8 cellular contexts compared by ENCODE assay signal in the genomic region with DNA sequence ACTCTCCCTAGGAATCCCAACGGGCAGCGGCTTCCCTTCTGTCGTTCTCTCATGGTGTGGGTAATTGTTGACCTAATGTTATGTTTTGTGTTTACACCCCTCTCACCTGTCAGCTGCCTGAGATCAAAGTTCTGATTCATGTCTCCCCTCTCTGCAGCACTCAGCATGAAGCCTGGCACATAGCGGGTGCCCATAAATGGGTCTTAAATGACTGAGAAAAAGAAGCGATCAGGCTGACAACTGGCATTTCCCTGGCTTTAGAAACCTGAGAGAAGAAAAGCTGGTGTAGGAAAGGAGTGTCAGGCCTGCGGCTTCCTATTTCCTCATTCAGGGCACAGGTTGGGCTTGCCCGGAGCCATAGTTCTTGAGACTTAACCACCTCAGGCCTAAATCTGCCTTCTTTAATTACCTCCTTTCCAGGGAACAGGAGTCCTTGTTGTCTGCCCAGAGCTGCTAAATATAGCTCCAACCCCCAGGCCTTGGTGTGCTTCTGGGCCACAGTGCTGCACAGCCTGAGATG. TPM values are rescaled to one million over a fixed set of nuclear protein-coding genes. Genes with fewer than 3 reads are reported as not detected.
DNase-seq lines count a peak whose midpoint lies in the region; ATAC-seq and TF ChIP-seq lines count a peak whose summit lies in the region.

No MANE protein-coding gene starts in this region.

- no peaks in the 10 kb centered on the region for H3K27me3 Mint-ChIP-seq in activated T-cell treated with anti-CD3 and anti-CD28 coated beads, Interleukin-2, amount 50 U/mL, for 72 hours (ENCODE audit: low read depth)
- no peaks in the 10 kb centered on the region for H3K27me3 Mint-ChIP-seq in activated naive CD8-positive, alpha-beta T cell treated with anti-CD3 and anti-CD28 coated beads, Interleukin-2, amount 10 ng/mL, durations not matched to agents 7 days and 5 days
- no peaks in the 10 kb centered on the region for H3K27me3 Mint-ChIP-seq in type B pancreatic cell

- POLR2A ChIA-PET in activated naive CD8-positive, alpha-beta T cell treated with anti-CD3 and anti-CD28 coated beads, Interleukin-2, amount 10 ng/mL, durations not matched to agents 7 days and 5 days (lab: Charles Lee): interaction anchor here (0.6 to 0.8 kb wide), 2 partner anchors 180 to 443 kb away, joined by 3 read pairs; no protein-coding TSS in a partner anchor

- H3K9me3 Mint-ChIP-seq in activated T-cell treated with anti-CD3 and anti-CD28 coated beads, Interleukin-2, amount 50 U/mL, for 72 hours: no peaks in the 10 kb centered on the region
- no peaks in the 10 kb centered on the region for H3K9me3 Mint-ChIP-seq in activated naive CD8-positive, alpha-beta T cell treated with anti-CD3 and anti-CD28 coated beads, Interleukin-2, amount 10 ng/mL, durations not matched to agents 7 days and 5 days
- H3K9me3 Mint-ChIP-seq in type B pancreatic cell: no peaks in the 10 kb centered on the region

- no peak overlapping the region for H3K27ac Mint-ChIP-seq in activated T-cell treated with anti-CD3 and anti-CD28 coated beads, Interleukin-2, amount 50 U/mL, for 72 hours
- peak overlapping the region; percentile 19 for H3K27ac Mint-ChIP-seq in activated naive CD8-positive, alpha-beta T cell treated with anti-CD3 and anti-CD28 coated beads, Interleukin-2, amount 10 ng/mL, durations not matched to agents 7 days and 5 days
- H3K27ac Mint-ChIP-seq in type B pancreatic cell: peak overlapping the region; percentile 81

- no peak for TF ChIP-seq CTCF in type B pancreatic cell (conservative IDR thresholded peaks at IDR 0.05)

- H3K4me1 Mint-ChIP-seq in activated T-cell treated with anti-CD3 and anti-CD28 coated beads, Interleukin-2, amount 50 U/mL, for 72 hours (ENCODE audit: low read depth): peaks cover 41% of the 10 kb centered on the region
- peaks cover 28% of the 10 kb centered on the region for H3K4me1 Mint-ChIP-seq in activated naive CD8-positive, alpha-beta T cell treated with anti-CD3 and anti-CD28 coated beads, Interleukin-2, amount 10 ng/mL, durations not matched to agents 7 days and 5 days
- H3K4me1 Mint-ChIP-seq in type B pancreatic cell (ENCODE audit: unreplicated experiment): peaks cover 26% of the 10 kb centered on the region

- peak in 1 of 2 donors; percentile 9 for DNase-seq in activated T-cell treated with anti-CD3 and anti-CD28 coated beads, Interleukin-2, amount 50 U/mL, for 72 hours
- no peak for DNase-seq in activated T-cell treated with anti-CD3 and anti-CD28 coated beads, Interleukin-2, amount 50 U/mL, for 1 hour
- no peak for DNase-seq in activated naive CD8-positive, alpha-beta T cell treated with anti-CD3 and anti-CD28 coated beads, Interleukin-2, amount 10 ng/mL, durations not matched to agents 7 days and 5 days
- peak in 1 of 2 donors; percentile 52 for DNase-seq in left colon
- no peak for DNase-seq in type B pancreatic cell (ENCODE audit: extremely low spot score, unreplicated experiment)
- DNase-seq in NCI-H1694 treated with DMSO at 0.1 percent for 48 hours (lab: John Stamatoyannopoulos, UW): no peak
- DNase-seq in activated CD4-positive, CD25-positive, alpha-beta regulatory T cell treated with anti-CD3 and anti-CD28 coated beads, Interleukin-2, amount 50 U/mL, for 72 hours: no peak

- peak overlapping the region in 1 of 2 donors; percentile 9 for H3K4me3 Mint-ChIP-seq in activated T-cell treated with anti-CD3 and anti-CD28 coated beads, Interleukin-2, amount 50 U/mL, for 72 hours
- H3K4me3 Mint-ChIP-seq in activated naive CD8-positive, alpha-beta T cell treated with anti-CD3 and anti-CD28 coated beads, Interleukin-2, amount 10 ng/mL, durations not matched to agents 7 days and 5 days: peak overlapping the region; percentile 18
- peak overlapping the region; percentile 8 for H3K4me3 Mint-ChIP-seq in type B pancreatic cell

- H3K36me3 Mint-ChIP-seq in activated T-cell treated with anti-CD3 and anti-CD28 coated beads, Interleukin-2, amount 50 U/mL, for 72 hours (ENCODE audit: insufficient read depth in 2 of 2): no peaks in the 10 kb centered on the region
- H3K36me3 Mint-ChIP-seq in activated naive CD8-positive, alpha-beta T cell treated with anti-CD3 and anti-CD28 coated beads, Interleukin-2, amount 10 ng/mL, durations not matched to agents 7 days and 5 days: peaks cover 22% of the 10 kb centered on the region
- H3K36me3 Mint-ChIP-seq in type B pancreatic cell: peaks cover 12% of the 10 kb centered on the region

- ATAC-seq in activated T-cell treated with anti-CD3 and anti-CD28 coated beads, Interleukin-2, amount 50 U/mL, for 72 hours (replicated peaks in 1 of 2): peak; percentile 50 to 63
- peak; percentile 56 for ATAC-seq in activated naive CD8-positive, alpha-beta T cell treated with anti-CD3 and anti-CD28 coated beads, Interleukin-2, amount 10 ng/mL, durations not matched to agents 7 days and 5 days (ENCODE audit: low read depth)
- peak; percentile 88 for ATAC-seq in left colon
- ATAC-seq in GM18520 (IDR thresholded peaks at IDR 0.05; ENCODE audit: unreplicated experiment): no peak

- intact Hi-C loops in left colon (cut with DNase I, micrococcal nuclease): no loop called here

RNA-seq across cellular contexts. Expression of a gene that starts 31.8 kb away (rescaled TPM):
- total RNA-seq in activated T-cell treated with anti-CD3 and anti-CD28 coated beads, Interleukin-2, amount 50 U/mL, for 72 hours: 10 to 100 TPM; 50.4 to 67.7 TPM
- 10 to 100 TPM; 49.6 to 54.3 TPM for total RNA-seq in activated naive CD8-positive, alpha-beta T cell treated with anti-CD3 and anti-CD28 coated beads, Interleukin-2, amount 10 ng/mL, durations not matched to agents 7 days and 5 days
- total RNA-seq in left colon: 100 to 1,000 TPM; 228 to 258 TPM
- 96.7 and 112 TPM in 2 replicates for total RNA-seq in type B pancreatic cell (ENCODE audit: low replicate concordance)
